In the genomic region with DNA sequence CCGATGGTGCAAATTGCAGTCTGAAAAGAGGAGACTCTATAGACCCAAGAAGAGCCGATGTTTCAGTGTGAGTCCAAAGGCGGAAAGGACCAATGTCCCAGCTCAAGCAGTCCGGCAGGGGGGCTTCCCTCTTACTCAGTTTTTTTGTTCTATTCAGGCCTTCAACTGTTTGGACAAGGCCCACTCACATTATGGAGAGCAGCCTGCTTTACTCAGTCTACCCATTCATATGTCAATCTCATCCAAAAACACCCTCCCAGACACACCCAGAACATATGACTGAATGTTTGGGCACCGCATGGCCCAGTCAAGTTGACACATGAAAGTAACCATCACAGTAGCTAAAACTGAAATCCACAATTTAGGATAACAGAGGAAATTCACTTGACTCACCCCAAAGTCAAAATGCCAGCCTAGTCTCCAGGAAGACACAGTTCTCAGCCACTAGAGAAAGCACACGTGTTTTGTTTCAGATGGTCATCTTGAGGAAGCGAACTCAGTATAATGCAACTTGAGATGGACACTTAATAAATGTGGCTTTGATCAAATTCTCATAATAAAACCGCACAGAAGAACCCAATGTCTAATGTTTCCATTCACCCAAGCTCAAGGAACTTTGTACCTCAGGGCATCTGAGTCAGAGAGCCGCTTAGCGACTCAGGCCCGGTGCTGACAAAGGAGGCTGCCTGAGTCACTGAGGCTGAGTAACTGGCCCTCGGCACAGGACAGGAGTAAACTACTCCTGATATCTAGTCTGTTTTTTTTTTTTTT, we compare ENCODE assay signal across 8 cellular contexts. TPM values are rescaled to one million over a fixed set of nuclear protein-coding genes. Genes with fewer than 3 reads are reported as not detected.
DNase-seq lines count a peak whose midpoint lies in the region; ATAC-seq, FAIRE-seq and TF ChIP-seq lines count a peak whose summit lies in the region.

No MANE protein-coding gene starts in this region.

- peak overlapping the region; percentile 50 for H3K4me3 Mint-ChIP-seq in neural progenitor cell

- H3K4me3 ChIP-seq in A549 (peak overlapping the region; percentile 81; the same call in 2 of the 3 replicates), HUES64 (ENCODE audit: low read length) (peak overlapping the region; percentile 97; the same call in 1 of the 2 replicates), bronchial epithelial cell (ENCODE audit: low read depth, low read length) (no peak overlapping the region), neural progenitor cell (no peak overlapping the region)

- H3K27ac ChIP-seq in A549 (peak overlapping the region; percentile 91 to 99), HUES64 (ENCODE audit: low read depth, low read length) (no peak overlapping the region), neural progenitor cell (no peak overlapping the region)

- no peak for TF ChIP-seq EP300 in A549 (IDR thresholded peaks at IDR 0.05)

- H2AFZ ChIP-seq in neural progenitor cell (replicated peaks): no peak overlapping the region

- H3K36me3 Mint-ChIP-seq in neural progenitor cell: peaks cover 30% of the 10 kb centered on the region

- H3K4me1 ChIP-seq in A549 (peaks cover 38% of the 10 kb centered on the region), HUES64 (ENCODE audit: insufficient read depth, low read length) (peaks cover 13% of the 10 kb centered on the region), neural progenitor cell (no peaks in the 10 kb centered on the region)

- peaks cover 12% of the 10 kb centered on the region for H3K27me3 Mint-ChIP-seq in neural progenitor cell (ENCODE audit: insufficient read depth, low read depth)

- no peaks in the 10 kb centered on the region for H4K20me1 ChIP-seq in neural progenitor cell (ENCODE audit: low read depth)

- H3K9me3 ChIP-seq in A549 (0 out of 3 replicates have a peak, but pooled peaks cover 2% of the 10 kb centered on the region), HUES64 (ENCODE audit: insufficient read depth, low read depth, low read length) (no peaks in the 10 kb centered on the region), neural progenitor cell (ENCODE audit: low read depth) (no peaks in the 10 kb centered on the region)

- CTCF ChIA-PET in A549 (lab: Yijun Ruan, JAX) (interaction anchor here (1.4 to 1.9 kb wide), 3 partner anchors 16 to 125 kb away, joined by 4 read pairs; no protein-coding TSS in a partner anchor), GM10248 (lab: Yijun Ruan, JAX) (no interaction called here)

- no peak overlapping the region for H3K27ac Mint-ChIP-seq in neural progenitor cell

- H3K27me3 ChIP-seq in HUES64 (ENCODE audit: insufficient read depth, low read length) (peaks cover 14% of the 10 kb centered on the region), bronchial epithelial cell (ENCODE audit: control insufficient read depth, insufficient read depth, low read length) (no peaks in the 10 kb centered on the region), neural progenitor cell (peaks cover 31% of the 10 kb centered on the region)

- peaks cover 9% of the 10 kb centered on the region for H3F3A ChIP-seq in neural progenitor cell (ENCODE audit: low read depth)

- FAIRE-seq in A549 (lab: Jason Lieb, UNC) (no peak), bronchial epithelial cell (lab: Jason Lieb, UNC) (no peak)

- TF ChIP-seq RAD21 in A549 (conservative IDR thresholded peaks at IDR 0.05 in 1 of 2, IDR thresholded peaks at IDR 0.05 in 1 of 2): no peak

- DNase-seq in A549 (ENCODE audit: low read depth in 1 of 2, low spot score in 1 of 2) (peak; percentile 85 to 89), bronchial epithelial cell (ENCODE audit: low read depth) (peak; percentile 99), neural progenitor cell (ENCODE audit: low spot score) (no peak), AML-193 (lab: John Stamatoyannopoulos, UW) (no peak), NCI-H2227 (lab: John Stamatoyannopoulos, UW; ENCODE audit: unreplicated experiment) (no peak), GM10248 (ENCODE audit: extremely low spot score) (no peak)

- POLR2A ChIA-PET in A549 (lab: Yijun Ruan, JAX) (interaction anchor here (1.2 kb wide), 1 partner anchor 21 kb away, joined by 3 read pairs; no protein-coding TSS in a partner anchor), GM10248 (lab: Yijun Ruan, JAX) (no interaction called here)

- peaks cover 10% of the 10 kb centered on the region; the same call in 1 of the 2 replicates for H3K36me3 ChIP-seq in HUES64 (ENCODE audit: insufficient read depth, low read length)
- peaks cover 12% of the 10 kb centered on the region for H3K36me3 ChIP-seq in bronchial epithelial cell (ENCODE audit: control insufficient read depth, insufficient read depth, low read length)
- H3K36me3 ChIP-seq in neural progenitor cell: no peaks in the 10 kb centered on the region

- TF ChIP-seq CTCF in A549 (IDR thresholded peaks at IDR 0.05) (no peak), bronchial epithelial cell (IDR thresholded peaks at IDR 0.05; ENCODE audit: insufficient read depth, low read length, severe bottlenecking) (no peak), neural progenitor cell (IDR thresholded peaks at IDR 0.05) (no peak), GM10248 (IDR thresholded peaks at IDR 0.05; ENCODE audit: control extremely low read depth, extremely low read depth, low read depth, missing control alignments) (no peak)

- H3K4me2 ChIP-seq in A549 (peak overlapping the region; percentile 96), neural progenitor cell (no peak overlapping the region)

- no peak overlapping the region for H3K9ac ChIP-seq in HUES64 (ENCODE audit: low read depth, low read length)
- H3K9ac ChIP-seq in neural progenitor cell: no peak overlapping the region

- TF ChIP-seq POLR2A in A549 (IDR thresholded peaks at IDR 0.05; ENCODE audit: low read length): no peak

- peaks cover 29% of the 10 kb centered on the region for H3K4me1 Mint-ChIP-seq in neural progenitor cell

- ATAC-seq in A549: peak; percentile 86 to 90
- no peak for ATAC-seq in GM19397 (IDR thresholded peaks at IDR 0.05; ENCODE audit: unreplicated experiment)

- WGBS in A549 (ENCODE audit: missing lambda C conversion rate): 41% methylated on average over 12 of the region's 12 CpGs
- 92% methylated on average over 12 of the region's 12 CpGs for WGBS in HUES64

- peaks cover 12% of the 10 kb centered on the region for H3K79me2 ChIP-seq in neural progenitor cell (ENCODE audit: low read depth)

- peaks cover 7% of the 10 kb centered on the region for H3K9me3 Mint-ChIP-seq in neural progenitor cell

TF ChIP-seq in A549, 52 proteins besides CTCF, POLR2A, EP300 and RAD21 (continues in another document):
- TF ChIP-seq BHLHE40 (IDR thresholded peaks at IDR 0.05; ENCODE audit: low read depth, low read length) (no peak), FOSB (CRISPR knock-in tag; IDR thresholded peaks at IDR 0.05) (no peak), GATA3 (IDR thresholded peaks at IDR 0.05; ENCODE audit: borderline replicate concordance) (peak; percentile 46; the same call in 1 of the 2 replicates), ZNF302 (CRISPR knock-in tag; IDR thresholded peaks at IDR 0.05) (no peak), POLR2AphosphoS2 (conservative IDR thresholded peaks at IDR 0.05; ENCODE audit: low read length) (no peak), RARB (CRISPR knock-in tag; IDR thresholded peaks at IDR 0.05) (no peak), KDM1A (IDR thresholded peaks at IDR 0.05; ENCODE audit: low read depth) (no peak), HEYL (CRISPR knock-in tag; IDR thresholded peaks at IDR 0.05) (no peak), MAZ (IDR thresholded peaks at IDR 0.05; ENCODE audit: borderline replicate concordance, low read depth, low read length) (no peak), JUNB (IDR thresholded peaks at IDR 0.05) (peak; percentile 65), RCOR1 (IDR thresholded peaks at IDR 0.05; ENCODE audit: low read depth, low read length) (no peak)
- TF ChIP-seq, protein P1, sequence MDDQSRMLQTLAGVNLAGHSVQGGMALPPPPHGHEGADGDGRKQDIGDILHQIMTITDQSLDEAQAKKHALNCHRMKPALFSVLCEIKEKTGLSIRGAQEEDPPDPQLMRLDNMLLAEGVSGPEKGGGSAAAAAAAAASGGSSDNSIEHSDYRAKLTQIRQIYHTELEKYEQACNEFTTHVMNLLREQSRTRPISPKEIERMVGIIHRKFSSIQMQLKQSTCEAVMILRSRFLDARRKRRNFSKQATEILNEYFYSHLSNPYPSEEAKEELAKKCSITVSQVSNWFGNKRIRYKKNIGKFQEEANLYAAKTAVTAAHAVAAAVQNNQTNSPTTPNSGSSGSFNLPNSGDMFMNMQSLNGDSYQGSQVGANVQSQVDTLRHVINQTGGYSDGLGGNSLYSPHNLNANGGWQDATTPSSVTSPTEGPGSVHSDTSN (IDR thresholded peaks at IDR 0.05): no peak
- TF ChIP-seq, protein P2, sequence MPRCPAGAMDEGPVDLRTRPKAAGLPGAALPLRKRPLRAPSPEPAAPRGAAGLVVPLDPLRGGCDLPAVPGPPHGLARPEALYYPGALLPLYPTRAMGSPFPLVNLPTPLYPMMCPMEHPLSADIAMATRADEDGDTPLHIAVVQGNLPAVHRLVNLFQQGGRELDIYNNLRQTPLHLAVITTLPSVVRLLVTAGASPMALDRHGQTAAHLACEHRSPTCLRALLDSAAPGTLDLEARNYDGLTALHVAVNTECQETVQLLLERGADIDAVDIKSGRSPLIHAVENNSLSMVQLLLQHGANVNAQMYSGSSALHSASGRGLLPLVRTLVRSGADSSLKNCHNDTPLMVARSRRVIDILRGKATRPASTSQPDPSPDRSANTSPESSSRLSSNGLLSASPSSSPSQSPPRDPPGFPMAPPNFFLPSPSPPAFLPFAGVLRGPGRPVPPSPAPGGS (IDR thresholded peaks at IDR 0.05): no peak

RNA-seq across cellular contexts. Expression of a gene that starts 2.4 kb away (rescaled TPM):
- 85.9 and 97.6 TPM in 2 replicates for polyA plus RNA-seq in A549 (2011; rRNA removed)
- polyA plus RNA-seq in A549 (2012; cell fraction: cytosol; rRNA removed): 59.4 and 66.7 TPM in 2 replicates
- 44.8 and 46.9 TPM in 2 replicates for polyA plus RNA-seq in A549 (2012; cell fraction: nucleus; rRNA removed)
- polyA plus RNA-seq in A549 (2017; fragmentation: RNase III; extraction: RNeasy Plus Mini Kit Qiagen cat#74134 plus additional on column Dnase treatment): 57.9 to 70.3 TPM (median 68.1 TPM) in 3 replicates
- 81.4 and 86.9 TPM in 2 replicates for polyA minus RNA-seq in A549 (2011; rRNA and poly(A)+ RNA removed)
- 32.6 TPM for polyA plus RNA-seq in HUES64 (2013, experiment 1 of 2)
- 28.5 TPM for polyA plus RNA-seq in HUES64 (2013, experiment 2 of 2)
- 67.2 and 76.9 TPM in 2 replicates for total RNA-seq in bronchial epithelial cell
- total RNA-seq in neural progenitor cell (ENCODE audit: low replicate concordance): 17.8 and 20.7 TPM in 2 replicates

RNA-seq across cellular contexts. Expression of a gene that starts 59.1 kb away (rescaled TPM):
- 19.0 and 25.7 TPM in 2 replicates for polyA plus RNA-seq in A549 (2011; rRNA removed)
- polyA plus RNA-seq in A549 (2012; cell fraction: cytosol; rRNA removed): 6.2 and 9.0 TPM in 2 replicates
- polyA plus RNA-seq in A549 (2012; cell fraction: nucleus; rRNA removed): 2.0 and 2.8 TPM in 2 replicates
- 18.4 to 19.4 TPM (median 19.0 TPM) in 3 replicates for polyA plus RNA-seq in A549 (2017; fragmentation: RNase III; extraction: RNeasy Plus Mini Kit Qiagen cat#74134 plus additional on column Dnase treatment)
- 6.8 and 7.1 TPM in 2 replicates for polyA minus RNA-seq in A549 (2011; rRNA and poly(A)+ RNA removed)
- polyA plus RNA-seq in HUES64 (2013, experiment 1 of 2): 11.3 TPM
- polyA plus RNA-seq in HUES64 (2013, experiment 2 of 2): 19.2 TPM
- total RNA-seq in bronchial epithelial cell: 25.6 and 28.2 TPM in 2 replicates
- total RNA-seq in neural progenitor cell (ENCODE audit: low replicate concordance): 29.7 and 42.9 TPM in 2 replicates

Comparison
In these comparisons a context has a peak if more than half of its experiments do, and no peak if none do; other contexts are left out.
1. DNase-seq: peak in A549 (2 of 2) and bronchial epithelial cell (single experiment); none in neural progenitor cell (single experiment), AML-193 (0 of 2), NCI-H2227 (single experiment) and GM10248 (single experiment).
2. H3K27ac ChIP-seq: peak in A549 (2 of 2); none in HUES64 (single experiment) and neural progenitor cell (single experiment).
3. H3K4me3 ChIP-seq: peak in A549 (single experiment) and HUES64 (single experiment); none in bronchial epithelial cell (single experiment) and neural progenitor cell (single experiment).